8 cellular contexts compared by ENCODE assay signal in genomic region chr4:189124149-189124758, GRCh38.
A peak's percentile ranks its signal among the peaks of the same experiment; 100 is the strongest.
DNase-seq lines count a peak whose midpoint lies in the region; ATAC-seq and TF ChIP-seq lines count a peak whose summit lies in the region.

No MANE protein-coding gene starts in this region.

- no peak overlapping the region for H3K4me3 ChIP-seq in coronary artery

- DNase-seq in D341Med (ENCODE audit: low spot score) (peak; percentile 64), NCI-H128 (lab: John Stamatoyannopoulos, UW; ENCODE audit: unreplicated experiment) (peak; percentile 7), coronary artery (ENCODE audit: low spot score) (no peak), natural killer cell (no peak)
- DNase-seq in activated naive CD4-positive, alpha-beta T cell (lab: John Stamatoyannopoulos, UW), result no peak
- DNase-seq in naive thymus-derived CD8-positive, alpha-beta T cell, result no peak
- no peak for DNase-seq in activated CD4-positive, alpha-beta T cell treated with anti-CD3 and anti-CD28 coated beads for 48 hours

- H3K4me1 Mint-ChIP-seq in nephron (no peaks in the 10 kb centered on the region), natural killer cell (no peaks in the 10 kb centered on the region)
- no peaks in the 10 kb centered on the region for H3K4me1 Mint-ChIP-seq in naive thymus-derived CD8-positive, alpha-beta T cell

- TF ChIP-seq CTCF in coronary artery (IDR thresholded peaks at IDR 0.05) (peak; percentile 26), nephron (IDR thresholded peaks at IDR 0.05; ENCODE audit: unreplicated experiment in 3 of 3) (peak; percentile 87 to 90 (median 88)), natural killer cell (IDR thresholded peaks at IDR 0.05) (no peak)

- POLR2A ChIA-PET in naive thymus-derived CD8-positive, alpha-beta T cell (lab: Charles Lee), result no interaction called here

- H3K27me3 Mint-ChIP-seq in nephron (ENCODE audit: low read depth), result no peaks in the 10 kb centered on the region
- no peaks in the 10 kb centered on the region for H3K27me3 Mint-ChIP-seq in natural killer cell (ENCODE audit: low read depth in 2 of 2)
- no peaks in the 10 kb centered on the region for H3K27me3 Mint-ChIP-seq in naive thymus-derived CD8-positive, alpha-beta T cell

- intact Hi-C loops in natural killer cell (cut with micrococcal nuclease), result no loop called here

- ATAC-seq in natural killer cell, result no peak
- ATAC-seq in naive thymus-derived CD8-positive, alpha-beta T cell, result no peak

- H3K27ac Mint-ChIP-seq in nephron (peak overlapping the region in 1 of 3 experiments; percentile 21), natural killer cell (no peak overlapping the region)
- no peak overlapping the region for H3K27ac Mint-ChIP-seq in naive thymus-derived CD8-positive, alpha-beta T cell

- H3K4me3 Mint-ChIP-seq in nephron (no peak overlapping the region), natural killer cell (no peak overlapping the region)
- H3K4me3 Mint-ChIP-seq in naive thymus-derived CD8-positive, alpha-beta T cell, result no peak overlapping the region

- no peak overlapping the region for H3K27ac ChIP-seq in coronary artery

- H3K9me3 Mint-ChIP-seq in nephron (peaks cover 2% of the 10 kb centered on the region), natural killer cell (peaks cover 4 to 8% of the 10 kb centered on the region in 2 donors)
- peaks cover 0 to 32% (median 15%) of the 10 kb centered on the region in 9 donors for H3K9me3 Mint-ChIP-seq in naive thymus-derived CD8-positive, alpha-beta T cell

- no peaks in the 10 kb centered on the region for H3K36me3 Mint-ChIP-seq in nephron (ENCODE audit: low read depth)
- H3K36me3 Mint-ChIP-seq in natural killer cell, result peaks cover 6% of the 10 kb centered on the region
- peaks cover 0 to 7% (median 0%) of the 10 kb centered on the region in 3 donors for H3K36me3 Mint-ChIP-seq in naive thymus-derived CD8-positive, alpha-beta T cell

Comparison
In these comparisons a context has a peak if more than half of its experiments do, and no peak if none do; other contexts are left out.
1. DNase-seq: peak in D341Med (single experiment) and NCI-H128 (single experiment); none in coronary artery (single experiment), activated naive CD4-positive, alpha-beta T cell (0 of 4), natural killer cell (single experiment), naive thymus-derived CD8-positive, alpha-beta T cell (0 of 10) and activated CD4-positive, alpha-beta T cell treated with anti-CD3 and anti-CD28 coated beads for 48 hours (single experiment).